In genomic region chr5:43553381-43553780, GRCh38 we compare ENCODE assay signal across 1 cellular context.
TF ChIP-seq lines count a peak whose summit lies in the region.

No MANE protein-coding gene starts in this region.

TF ChIP-seq in GM23338, 12 proteins besides CTCF, POLR2A, EP300 and RAD21 (continued from another document):
- TF ChIP-seq, protein P1, sequence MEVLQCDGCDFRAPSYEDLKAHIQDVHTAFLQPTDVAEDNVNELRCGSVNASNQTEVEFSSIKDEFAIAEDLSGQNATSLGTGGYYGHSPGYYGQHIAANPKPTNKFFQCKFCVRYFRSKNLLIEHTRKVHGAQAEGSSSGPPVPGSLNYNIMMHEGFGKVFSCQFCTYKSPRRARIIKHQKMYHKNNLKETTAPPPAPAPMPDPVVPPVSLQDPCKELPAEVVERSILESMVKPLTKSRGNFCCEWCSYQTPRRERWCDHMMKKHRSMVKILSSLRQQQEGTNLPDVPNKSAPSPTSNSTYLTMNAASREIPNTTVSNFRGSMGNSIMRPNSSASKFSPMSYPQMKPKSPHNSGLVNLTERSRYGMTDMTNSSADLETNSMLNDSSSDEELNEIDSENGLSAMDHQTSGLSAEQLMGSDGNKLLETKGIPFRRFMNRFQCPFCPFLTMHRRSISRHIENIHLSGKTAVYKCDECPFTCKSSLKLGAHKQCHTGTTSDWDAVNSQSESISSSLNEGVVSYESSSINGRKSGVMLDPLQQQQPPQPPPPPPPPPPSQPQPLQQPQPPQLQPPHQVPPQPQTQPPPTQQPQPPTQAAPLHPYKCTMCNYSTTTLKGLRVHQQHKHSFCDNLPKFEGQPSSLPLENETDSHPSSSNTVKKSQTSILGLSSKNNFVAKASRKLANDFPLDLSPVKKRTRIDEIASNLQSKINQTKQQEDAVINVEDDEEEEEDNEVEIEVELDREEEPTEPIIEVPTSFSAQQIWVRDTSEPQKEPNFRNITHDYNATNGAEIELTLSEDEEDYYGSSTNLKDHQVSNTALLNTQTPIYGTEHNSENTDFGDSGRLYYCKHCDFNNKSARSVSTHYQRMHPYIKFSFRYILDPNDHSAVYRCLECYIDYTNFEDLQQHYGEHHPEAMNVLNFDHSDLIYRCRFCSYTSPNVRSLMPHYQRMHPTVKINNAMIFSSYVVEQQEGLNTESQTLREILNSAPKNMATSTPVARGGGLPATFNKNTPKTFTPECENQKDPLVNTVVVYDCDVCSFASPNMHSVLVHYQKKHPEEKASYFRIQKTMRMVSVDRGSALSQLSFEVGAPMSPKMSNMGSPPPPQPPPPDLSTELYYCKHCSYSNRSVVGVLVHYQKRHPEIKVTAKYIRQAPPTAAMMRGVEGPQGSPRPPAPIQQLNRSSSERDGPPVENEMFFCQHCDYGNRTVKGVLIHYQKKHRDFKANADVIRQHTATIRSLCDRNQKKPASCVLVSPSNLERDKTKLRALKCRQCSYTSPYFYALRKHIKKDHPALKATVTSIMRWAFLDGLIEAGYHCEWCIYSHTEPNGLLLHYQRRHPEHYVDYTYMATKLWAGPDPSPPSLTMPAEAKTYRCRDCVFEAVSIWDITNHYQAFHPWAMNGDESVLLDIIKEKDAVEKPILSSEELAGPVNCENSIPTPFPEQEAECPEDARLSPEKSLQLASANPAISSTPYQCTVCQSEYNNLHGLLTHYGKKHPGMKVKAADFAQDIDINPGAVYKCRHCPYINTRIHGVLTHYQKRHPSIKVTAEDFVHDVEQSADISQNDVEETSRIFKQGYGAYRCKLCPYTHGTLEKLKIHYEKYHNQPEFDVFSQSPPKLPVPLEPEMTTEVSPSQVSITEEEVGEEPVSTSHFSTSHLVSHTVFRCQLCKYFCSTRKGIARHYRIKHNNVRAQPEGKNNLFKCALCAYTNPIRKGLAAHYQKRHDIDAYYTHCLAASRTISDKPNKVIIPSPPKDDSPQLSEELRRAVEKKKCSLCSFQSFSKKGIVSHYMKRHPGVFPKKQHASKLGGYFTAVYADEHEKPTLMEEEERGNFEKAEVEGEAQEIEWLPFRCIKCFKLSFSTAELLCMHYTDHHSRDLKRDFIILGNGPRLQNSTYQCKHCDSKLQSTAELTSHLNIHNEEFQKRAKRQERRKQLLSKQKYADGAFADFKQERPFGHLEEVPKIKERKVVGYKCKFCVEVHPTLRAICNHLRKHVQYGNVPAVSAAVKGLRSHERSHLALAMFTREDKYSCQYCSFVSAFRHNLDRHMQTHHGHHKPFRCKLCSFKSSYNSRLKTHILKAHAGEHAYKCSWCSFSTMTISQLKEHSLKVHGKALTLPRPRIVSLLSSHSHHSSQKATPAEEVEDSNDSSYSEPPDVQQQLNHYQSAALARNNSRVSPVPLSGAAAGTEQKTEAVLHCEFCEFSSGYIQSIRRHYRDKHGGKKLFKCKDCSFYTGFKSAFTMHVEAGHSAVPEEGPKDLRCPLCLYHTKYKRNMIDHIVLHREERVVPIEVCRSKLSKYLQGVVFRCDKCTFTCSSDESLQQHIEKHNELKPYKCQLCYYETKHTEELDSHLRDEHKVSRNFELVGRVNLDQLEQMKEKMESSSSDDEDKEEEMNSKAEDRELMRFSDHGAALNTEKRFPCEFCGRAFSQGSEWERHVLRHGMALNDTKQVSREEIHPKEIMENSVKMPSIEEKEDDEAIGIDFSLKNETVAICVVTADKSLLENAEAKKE (CRISPR knock-in tag; IDR thresholded peaks at IDR 0.05): no peak
